In the genomic region with DNA sequence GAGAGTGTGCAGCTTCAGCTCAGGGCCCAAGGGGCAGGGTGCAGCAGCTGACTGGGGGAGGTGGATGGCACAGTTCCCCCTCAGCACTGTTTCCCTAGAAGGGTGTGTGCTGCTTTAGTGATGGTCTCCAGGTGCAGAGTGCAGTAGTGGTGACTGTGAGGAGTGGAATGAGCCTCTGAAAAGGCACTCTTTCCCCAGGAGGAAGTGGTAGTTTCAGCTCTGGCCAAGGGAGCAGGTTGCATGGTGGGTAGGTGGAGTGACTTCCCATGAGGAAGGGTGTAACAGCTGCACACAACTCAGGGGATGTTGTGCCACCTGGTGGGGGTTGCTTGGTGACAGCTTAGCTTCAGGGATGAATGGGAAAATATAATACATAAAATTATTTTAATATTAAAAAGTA, we compare ENCODE assay signal across 8 cellular contexts.
A peak's percentile ranks its signal among the peaks of the same experiment; 100 is the strongest.
DNase-seq lines count a peak whose midpoint lies in the region; ATAC-seq and TF ChIP-seq lines count a peak whose summit lies in the region.
"Had no signal": no experiment of that assay in that cellular context is flagged by ENCODE, and none has a peak within 500 bp of the region (broad histone marks: within the 10 kb centered on the region; RNA-seq: fewer than 3 reads in every experiment).

No MANE protein-coding gene starts in this region.

- no peak overlapping the region for H3K27ac ChIP-seq in tibial nerve

- TF ChIP-seq POLR2A in tibial nerve (IDR thresholded peaks at IDR 0.05): no peak

- TF ChIP-seq CTCF in tibial nerve (IDR thresholded peaks at IDR 0.05): no peak

- DNase-seq in RKO (ENCODE audit: low spot score) (peak; percentile 27), myocyte (ENCODE audit: low read depth) (peak; percentile 49), NCI-H2029 treated with DMSO at 0.1 percent for 48 hours (lab: John Stamatoyannopoulos, UW) (no peak), tibial nerve (ENCODE audit: low spot score in 2 of 2) (no peak)
- DNase-seq: activated CD4-positive, alpha-beta T cell treated with anti-CD3 and anti-CD28 coated beads, Interleukin-2, amount 50 U/mL, for 48 hours had no signal

- no peaks in the 10 kb centered on the region for H3K4me1 ChIP-seq in tibial nerve

- no peak overlapping the region for H3K4me3 ChIP-seq in tibial nerve

- H3K36me3 ChIP-seq in tibial nerve: no peaks in the 10 kb centered on the region

- peaks cover 0 to 3% (median 0%) of the 10 kb centered on the region in 4 donors for H3K9me3 ChIP-seq in tibial nerve

- H3K27me3 ChIP-seq in tibial nerve: no peaks in the 10 kb centered on the region

- ATAC-seq in GM18907 (IDR thresholded peaks at IDR 0.05; ENCODE audit: unreplicated experiment) (peak; percentile 77), HG03159 (IDR thresholded peaks at IDR 0.05; ENCODE audit: unreplicated experiment) (peak; percentile 62), GM21737 (IDR thresholded peaks at IDR 0.05; ENCODE audit: unreplicated experiment) (no peak)

- no peak for TF ChIP-seq EP300 in tibial nerve (IDR thresholded peaks at IDR 0.05)

Comparison
In these comparisons a context has a peak if more than half of its experiments do, and no peak if none do; other contexts are left out.
1. DNase-seq: peak in RKO (single experiment) and myocyte (single experiment); none in NCI-H2029 treated with DMSO at 0.1 percent for 48 hours (single experiment) and tibial nerve (0 of 2).